ENCODE assay signal across 18 cellular contexts in genomic region chr7:105106473-105106872, GRCh38.
DNase-seq lines count a peak whose midpoint lies in the region; ATAC-seq and TF ChIP-seq lines count a peak whose summit lies in the region.
"Had no signal": no experiment of that assay in that cellular context is flagged by ENCODE, and none has a peak within 500 bp of the region (broad histone marks: within the 10 kb centered on the region; RNA-seq: fewer than 3 reads in every experiment).

No MANE protein-coding gene starts in this region.

- H3K4me3 ChIP-seq in naive thymus-derived CD4-positive, alpha-beta T cell (ENCODE audit: low read length) = no peak overlapping the region
- no peak overlapping the region for H3K4me3 ChIP-seq in uterus
- H3K4me3 ChIP-seq: breast epithelium, GM12878, testis had no signal

- no peaks in the 10 kb centered on the region for H3K27me3 ChIP-seq in naive thymus-derived CD4-positive, alpha-beta T cell (ENCODE audit: control insufficient read depth in 2 of 2, insufficient read depth in 2 of 2, low read length in 2 of 2)
- H3K27me3 ChIP-seq in uterus = no peaks in the 10 kb centered on the region
- H3K27me3 ChIP-seq: breast epithelium, testis had no signal

- DNase-seq in activated CD4-positive, CD25-positive, alpha-beta regulatory T cell (lab: John Stamatoyannopoulos, UW) = no peak
- DNase-seq in HFFc6 (no peak), uterus (no peak)
- DNase-seq in activated naive CD8-positive, alpha-beta T cell treated with anti-CD3 and anti-CD28 coated beads, Interleukin-2, amount 50 U/mL, for 24 hours = no peak
- DNase-seq in naive thymus-derived CD4-positive, alpha-beta T cell = no peak
- DNase-seq in stimulated activated CD4-positive, alpha-beta T cell treated with anti-CD3 and anti-CD28 coated beads, Interleukin-2, amount 100 ng/mL, for 48 hours = no peak
- DNase-seq: GF-D8; NCI-H1105; NCI-H2107; NCI-H524 treated with DMSO at 0.1 percent for 48 hours; stimulated activated CD4-positive, alpha-beta T cell treated with anti-CD3 and anti-CD28 coated beads, Interleukin-2, amount 100 ng/mL, for 24 hours; testis had no signal

- H3K4me1 ChIP-seq in naive thymus-derived CD4-positive, alpha-beta T cell (ENCODE audit: control insufficient read depth in 2 of 2, insufficient read depth in 2 of 2, low read length in 2 of 2) = no peaks in the 10 kb centered on the region
- H3K4me1 ChIP-seq in uterus = no peaks in the 10 kb centered on the region
- H3K4me1 ChIP-seq: breast epithelium, parathyroid adenoma had no signal

- H3K27ac ChIP-seq in naive thymus-derived CD4-positive, alpha-beta T cell (ENCODE audit: low read depth, low read length) = no peak overlapping the region
- H3K27ac ChIP-seq in uterus = no peak overlapping the region
- H3K27ac ChIP-seq: breast epithelium, parathyroid adenoma, testis had no signal

- H3K9me3 Mint-ChIP-seq in HFFc6 = no peaks in the 10 kb centered on the region
- no peaks in the 10 kb centered on the region for H3K9me3 Mint-ChIP-seq in activated naive CD8-positive, alpha-beta T cell treated with anti-CD3 and anti-CD28 coated beads, Interleukin-2, amount 50 U/mL, for 24 hours
- no peaks in the 10 kb centered on the region for H3K9me3 Mint-ChIP-seq in naive thymus-derived CD4-positive, alpha-beta T cell

- H3K9me3 ChIP-seq in naive thymus-derived CD4-positive, alpha-beta T cell (ENCODE audit: control insufficient read depth in 2 of 3, low read length in 3 of 3) = no peaks in the 10 kb centered on the region
- H3K9me3 ChIP-seq in uterus = no peaks in the 10 kb centered on the region
- H3K9me3 ChIP-seq: breast epithelium, testis had no signal

- peaks cover 19 to 74% (median 37%) of the 10 kb centered on the region in 3 experiments for H3K36me3 ChIP-seq in naive thymus-derived CD4-positive, alpha-beta T cell (ENCODE audit: control insufficient read depth in 2 of 3, insufficient read depth in 3 of 3, low read length in 3 of 3)
- H3K36me3 ChIP-seq in uterus = no peaks in the 10 kb centered on the region

- POLR2A ChIA-PET in naive thymus-derived CD4-positive, alpha-beta T cell (lab: Charles Lee) = no interaction called here

- no peak overlapping the region for H3K4me3 Mint-ChIP-seq in HFFc6
- H3K4me3 Mint-ChIP-seq in activated naive CD8-positive, alpha-beta T cell treated with anti-CD3 and anti-CD28 coated beads, Interleukin-2, amount 50 U/mL, for 24 hours = no peak overlapping the region
- H3K4me3 Mint-ChIP-seq in naive thymus-derived CD4-positive, alpha-beta T cell = no peak overlapping the region

- H3K36me3 Mint-ChIP-seq in HFFc6 (ENCODE audit: low read depth) = peaks cover 39% of the 10 kb centered on the region
- peaks cover 65% of the 10 kb centered on the region for H3K36me3 Mint-ChIP-seq in activated naive CD8-positive, alpha-beta T cell treated with anti-CD3 and anti-CD28 coated beads, Interleukin-2, amount 50 U/mL, for 24 hours (ENCODE audit: low read depth)
- peaks cover 0 to 47% (median 22%) of the 10 kb centered on the region in 5 donors for H3K36me3 Mint-ChIP-seq in naive thymus-derived CD4-positive, alpha-beta T cell

- TF ChIP-seq CTCF in HFFc6 (IDR thresholded peaks at IDR 0.05) (no peak), uterus (IDR thresholded peaks at IDR 0.05) (no peak)

- CTCF ChIA-PET in naive thymus-derived CD4-positive, alpha-beta T cell (lab: Charles Lee) = no interaction called here

- peak; percentile 69 to 78 for ATAC-seq in activated CD4-positive, CD25-positive, alpha-beta regulatory T cell treated with anti-CD3 and anti-CD28 coated beads, Interleukin-2, amount 50 U/mL, for 24 hours
- ATAC-seq in activated naive CD8-positive, alpha-beta T cell treated with anti-CD3 and anti-CD28 coated beads, Interleukin-2, amount 50 U/mL, for 24 hours = no peak
- no peak for ATAC-seq in naive thymus-derived CD4-positive, alpha-beta T cell
- no peak for ATAC-seq in GM19023 (IDR thresholded peaks at IDR 0.05; ENCODE audit: unreplicated experiment)
- ATAC-seq: GM12878, Right ventricle myocardium inferior had no signal

- H3K4me1 Mint-ChIP-seq in HFFc6 (ENCODE audit: low read depth) = peaks cover 24% of the 10 kb centered on the region
- H3K4me1 Mint-ChIP-seq in activated naive CD8-positive, alpha-beta T cell treated with anti-CD3 and anti-CD28 coated beads, Interleukin-2, amount 50 U/mL, for 24 hours = peaks cover 19% of the 10 kb centered on the region
- H3K4me1 Mint-ChIP-seq in naive thymus-derived CD4-positive, alpha-beta T cell = peaks cover 0 to 16% (median 9%) of the 10 kb centered on the region in 7 donors

- intact Hi-C loops in naive thymus-derived CD4-positive, alpha-beta T cell (cut with micrococcal nuclease) = no loop called here
- intact Hi-C loops in uterus (cut with DNase I; ENCODE audit: low total_unique reads) = no loop called here

- no peaks in the 10 kb centered on the region for H3K27me3 Mint-ChIP-seq in HFFc6 (ENCODE audit: insufficient read depth)
- H3K27me3 Mint-ChIP-seq in activated naive CD8-positive, alpha-beta T cell treated with anti-CD3 and anti-CD28 coated beads, Interleukin-2, amount 50 U/mL, for 24 hours = no peaks in the 10 kb centered on the region
- H3K27me3 Mint-ChIP-seq in naive thymus-derived CD4-positive, alpha-beta T cell = no peaks in the 10 kb centered on the region

- H3K27ac Mint-ChIP-seq in HFFc6 = peak overlapping the region; percentile 55
- peak overlapping the region; percentile 76 for H3K27ac Mint-ChIP-seq in activated naive CD8-positive, alpha-beta T cell treated with anti-CD3 and anti-CD28 coated beads, Interleukin-2, amount 50 U/mL, for 24 hours
- peak overlapping the region in 5 of 9 donors; percentile 7 to 64 (median 32) for H3K27ac Mint-ChIP-seq in naive thymus-derived CD4-positive, alpha-beta T cell

- no peak for TF ChIP-seq POLR2A in uterus (IDR thresholded peaks at IDR 0.05)

Comparison
In these comparisons a context has a peak if more than half of its experiments do, and no peak if none do; other contexts are left out.
1. ATAC-seq: peak in activated CD4-positive, CD25-positive, alpha-beta regulatory T cell treated with anti-CD3 and anti-CD28 coated beads, Interleukin-2, amount 50 U/mL, for 24 hours (2 of 2); none in activated naive CD8-positive, alpha-beta T cell treated with anti-CD3 and anti-CD28 coated beads, Interleukin-2, amount 50 U/mL, for 24 hours (single experiment), naive thymus-derived CD4-positive, alpha-beta T cell (single experiment) and GM19023 (single experiment).
2. Peak in every context shown above with its lines, with median percentiles within 50 percentile points of each other: H3K27ac Mint-ChIP-seq.